Comparison of ENCODE assay signal across 27 cellular contexts in genomic region chr6:136060759-136061158, GRCh38.
DNase-seq lines count a peak whose midpoint lies in the region; ATAC-seq, FAIRE-seq and TF ChIP-seq lines count a peak whose summit lies in the region.
"Had no signal": no experiment of that assay in that cellular context is flagged by ENCODE, and none has a peak within 500 bp of the region (broad histone marks: within the 10 kb centered on the region; RNA-seq: fewer than 3 reads in every experiment).

No MANE protein-coding gene starts in this region.

- H3K9me3 ChIP-seq in IMR-90 (ENCODE audit: control insufficient read depth, insufficient read depth, low read length): no peaks in the 10 kb centered on the region
- H3K9me3 ChIP-seq in SK-N-SH: no peaks in the 10 kb centered on the region
- H3K9me3 ChIP-seq: BE2C, BLaER1 had no signal

- no peak overlapping the region for H2AK9ac ChIP-seq in IMR-90 (replicated peaks; ENCODE audit: low read depth, low read length, poor library complexity)

- no peak overlapping the region for H2AFZ ChIP-seq in IMR-90 (replicated peaks; ENCODE audit: low read length, poor library complexity)
- H2AFZ ChIP-seq in SK-N-SH (ENCODE audit: low read depth): no peak overlapping the region

- POLR2A ChIA-PET in IMR-90 (lab: Charles Lee; ENCODE audit: unreplicated experiment): no interaction called here
- POLR2A ChIA-PET in SK-N-SH (lab: Yijun Ruan, JAX): no interaction called here

- no peak overlapping the region for H2BK20ac ChIP-seq in IMR-90 (ENCODE audit: low read depth, low read length)

- intact Hi-C loops in IMR-90 (cut with micrococcal nuclease): no loop called here

- ATAC-seq in IMR-90 (ENCODE audit: low read depth) (no peak), left lobe of liver (peak; percentile 45), HG02571 (IDR thresholded peaks at IDR 0.05; ENCODE audit: unreplicated experiment) (no peak)
- ATAC-seq: GM12878 had no signal

- FAIRE-seq in frontal cortex (lab: Jason Lieb, UNC): no peak
- FAIRE-seq: A204.1, GM12878, GM12892, GM18507 had no signal

- H4K20me1 ChIP-seq in IMR-90 (ENCODE audit: insufficient read depth, low read length) (peaks cover 6% of the 10 kb centered on the region; the same call in 1 of the 2 replicates), SK-N-SH (ENCODE audit: insufficient read depth) (no peaks in the 10 kb centered on the region)
- H4K20me1 ChIP-seq: BLaER1 had no signal

- H3K4me1 ChIP-seq in IMR-90 (ENCODE audit: control insufficient read depth, insufficient read depth, low read length) (peaks cover 11% of the 10 kb centered on the region), SK-N-SH (ENCODE audit: control insufficient read depth in 1 of 2, insufficient read depth in 2 of 2, low read depth in 1 of 2, low read length in 1 of 2) (peaks cover 0 to 3% of the 10 kb centered on the region in 2 experiments; a peak in 3 of 4 replicates)
- H3K4me1 ChIP-seq: BE2C had no signal

- no peak overlapping the region for H4K91ac ChIP-seq in IMR-90 (ENCODE audit: insufficient read depth, low read depth, low read length)

- no peak for TF ChIP-seq CTCF in IMR-90 (conservative IDR thresholded peaks at IDR 0.05; ENCODE audit: low read depth, low read length)
- TF ChIP-seq CTCF in SK-N-SH (IDR thresholded peaks at IDR 0.05): no peak

- H4K5ac ChIP-seq in IMR-90 (ENCODE audit: low read depth, low read length): no peak overlapping the region

- H3K23ac ChIP-seq in IMR-90 (ENCODE audit: low read depth, low read length): peak overlapping the region; percentile 59; the same call in 1 of the 2 replicates

- H4K8ac ChIP-seq in IMR-90 (ENCODE audit: low read depth in 2 of 2, low read length in 2 of 2): no peak overlapping the region

- TF ChIP-seq EP300 in Ishikawa (IDR thresholded peaks at IDR 0.05; ENCODE audit: borderline replicate concordance) (no peak), SK-N-SH (IDR thresholded peaks at IDR 0.05; ENCODE audit: borderline replicate concordance in 1 of 2, low read depth in 1 of 2, low read length in 1 of 2) (no peak)

- H3K27me3 ChIP-seq in IMR-90 (ENCODE audit: control insufficient read depth, insufficient read depth, low read length): no peaks in the 10 kb centered on the region
- H3K27me3 ChIP-seq in SK-N-SH (ENCODE audit: insufficient read depth): no peaks in the 10 kb centered on the region
- H3K27me3 ChIP-seq: BE2C, BLaER1 had no signal

- H3K27ac ChIP-seq in IMR-90 (ENCODE audit: insufficient read depth, low read length) (no peak overlapping the region), temporal lobe (ENCODE audit: low read depth, low read length) (peak overlapping the region; percentile 1), SK-N-SH (ENCODE audit: low read depth in 2 of 2, low read length in 1 of 2) (no peak overlapping the region)
- H3K27ac ChIP-seq: BLaER1 had no signal

- H3K9ac ChIP-seq in IMR-90 (ENCODE audit: low read depth, low read length): no peak overlapping the region
- H3K9ac ChIP-seq in SK-N-SH: no peak overlapping the region
- H3K9ac ChIP-seq: BLaER1 had no signal

- H3K9me1 ChIP-seq in IMR-90 (ENCODE audit: insufficient read depth, low read length): peaks cover 19% of the 10 kb centered on the region

- 0 out of 2 replicates have a peak, but pooled peaks cover 4% of the 10 kb centered on the region for H3K79me2 ChIP-seq in SK-N-SH (ENCODE audit: insufficient read depth)

- no peak overlapping the region for H2AK5ac ChIP-seq in IMR-90 (ENCODE audit: low read depth, low read length)

- peaks cover 4% of the 10 kb centered on the region; the same call in 1 of the 2 replicates for H3K36me3 ChIP-seq in IMR-90 (ENCODE audit: control insufficient read depth, insufficient read depth, low read length)
- no peaks in the 10 kb centered on the region for H3K36me3 ChIP-seq in SK-N-SH (replicated peaks in 1 of 2; ENCODE audit: control insufficient read depth in 1 of 2, insufficient read depth in 2 of 2, low read length in 1 of 2)
- H3K36me3 ChIP-seq: BE2C, BLaER1 had no signal

- H3K14ac ChIP-seq in IMR-90 (replicated peaks; ENCODE audit: low read depth, low read length): no peak overlapping the region

- peaks cover 34 to 65% of the 10 kb centered on the region in 2 experiments for H3K79me1 ChIP-seq in IMR-90 (ENCODE audit: low read depth in 1 of 2, low read length in 2 of 2)

- no peak overlapping the region for H2BK5ac ChIP-seq in IMR-90 (ENCODE audit: low read depth, low read length, poor library complexity, severe bottlenecking)

- H3K56ac ChIP-seq in IMR-90 (ENCODE audit: extremely low read depth, insufficient read depth, low read length): no peak overlapping the region

- H3K4me2 ChIP-seq in IMR-90 (ENCODE audit: low read depth, low read length) (no peak overlapping the region), SK-N-SH (no peak overlapping the region)
- H3K4me2 ChIP-seq: BLaER1 had no signal

- no peak overlapping the region for H3K18ac ChIP-seq in IMR-90 (ENCODE audit: low read depth, low read length)

- H2BK120ac ChIP-seq in IMR-90 (ENCODE audit: low read depth, low read length): no peak overlapping the region

- dilution Hi-C loops in IMR-90 (cut with HindIII; ENCODE audit: low sequenced_read_pairs, unreplicated experiment): no loop called here

- H3K4ac ChIP-seq in IMR-90 (ENCODE audit: low read depth, low read length): no peak overlapping the region

- H3K4me3 ChIP-seq in IMR-90 (ENCODE audit: insufficient read depth, low read depth, low read length) (no peak overlapping the region), SK-N-SH (ENCODE audit: low read depth in 2 of 2, low read length in 1 of 2) (no peak overlapping the region)
- H3K4me3 ChIP-seq: BLaER1, GM12878 had no signal

- no peak for TF ChIP-seq RAD21 in IMR-90 (IDR thresholded peaks at IDR 0.05; ENCODE audit: low read length)
- no peak for TF ChIP-seq RAD21 in Ishikawa (IDR thresholded peaks at IDR 0.05; ENCODE audit: low read depth)
- TF ChIP-seq RAD21 in SK-N-SH (IDR thresholded peaks at IDR 0.05; ENCODE audit: low read length): no peak

- no peak overlapping the region for H2BK15ac ChIP-seq in IMR-90 (ENCODE audit: low read depth, low read length)

- H3F3A ChIP-seq in SK-N-SH (replicated peaks; ENCODE audit: insufficient read depth): no peaks in the 10 kb centered on the region

- CTCF ChIA-PET in IMR-90 (lab: Yijun Ruan, JAX) (interaction anchor here (1.0 kb wide), 1 partner anchor 44 kb away, joined by 4 read pairs; no protein-coding TSS in a partner anchor), SK-N-SH (lab: Yijun Ruan, JAX) (interaction anchor here (1.0 to 1.6 kb wide), 3 partner anchors 10 to 23 kb away, joined by 3 to 5 read pairs (median 3); no protein-coding TSS in a partner anchor)

- no TSS peak for BruUV-seq in IMR-90 (replicated peaks; lab: Mats Ljungman, UMichigan)

- H3K9me2 ChIP-seq in SK-N-SH: no peaks in the 10 kb centered on the region

- DNase-seq in IMR-90 (no peak), left lobe of liver (ENCODE audit: low spot score) (no peak), frontal cortex (ENCODE audit: low spot score in 2 of 2) (no peak), SK-N-SH (no peak)
- DNase-seq: 8988T; ACHN; BE2C; C1 segment of cervical spinal cord; CD4-positive, alpha-beta memory T cell; CD4-positive, CD25-positive, alpha-beta regulatory T cell; CD8-positive, alpha-beta memory T cell; COR-L47; DMS 273 treated with DMSO at 0.1 percent for 48 hours; DMS153; DMS53; DMS79; DND-41; EL; GDM1 had no signal

- TF ChIP-seq POLR2A in IMR-90 (IDR thresholded peaks at IDR 0.05; ENCODE audit: low read depth, low read length): no peak

- in situ Hi-C loops in IMR-90 (cut with MboI; ENCODE audit: low sequenced_read_pairs): no loop called here

TF ChIP-seq in IMR-90, 13 proteins besides CTCF, POLR2A, EP300 and RAD21:
- TF ChIP-seq RCOR1 (IDR thresholded peaks at IDR 0.05; ENCODE audit: insufficient replicate concordance, low read length) (no peak), CEBPB (IDR thresholded peaks at IDR 0.05; ENCODE audit: low read depth, low read length) (0 out of 2 replicates have a peak, but pooled peaks have one; percentile 26)

TF ChIP-seq in Ishikawa, 13 proteins besides CTCF, POLR2A, EP300 and RAD21:
- peak; percentile 24; the same call in 1 of the 2 replicates for TF ChIP-seq CEBPB (IDR thresholded peaks at IDR 0.05)
- no peak for TF ChIP-seq EGR1 (IDR thresholded peaks at IDR 0.05)
- TF ChIP-seq TCF12 (IDR thresholded peaks at IDR 0.05; ENCODE audit: low read depth): no peak
- no peak for TF ChIP-seq CREB1 (IDR thresholded peaks at IDR 0.05; ENCODE audit: low read depth)
- no peak for TF ChIP-seq TAF1 (IDR thresholded peaks at IDR 0.05; ENCODE audit: low read depth)

TF ChIP-seq in SK-N-SH, 30 proteins besides CTCF, POLR2A, EP300 and RAD21 (continues in another document):
- TF ChIP-seq USF2 (IDR thresholded peaks at IDR 0.05; ENCODE audit: borderline replicate concordance, low read depth, low read length): no peak
- TF ChIP-seq NFIC (IDR thresholded peaks at IDR 0.05; ENCODE audit: borderline replicate concordance): no peak
- no peak for TF ChIP-seq MAX (IDR thresholded peaks at IDR 0.05; ENCODE audit: low read depth)
- no peak for TF ChIP-seq RFX5 (IDR thresholded peaks at IDR 0.05; ENCODE audit: low read length)
- no peak for TF ChIP-seq FOSL2 (IDR thresholded peaks at IDR 0.05; ENCODE audit: borderline replicate concordance, low read depth)
- TF ChIP-seq EZH2phosphoT487 (IDR thresholded peaks at IDR 0.05; ENCODE audit: borderline replicate concordance, low read depth): no peak
- no peak for TF ChIP-seq CHD2 (IDR thresholded peaks at IDR 0.05; ENCODE audit: low read length, partially characterized antibody)
- no peak for TF ChIP-seq JUND (IDR thresholded peaks at IDR 0.05)
- TF ChIP-seq TCF12 (IDR thresholded peaks at IDR 0.05): no peak
- no peak for TF ChIP-seq YY1 (IDR thresholded peaks at IDR 0.05; ENCODE audit: low read depth)
